12 cellular contexts compared by ENCODE assay signal in the genomic region with DNA sequence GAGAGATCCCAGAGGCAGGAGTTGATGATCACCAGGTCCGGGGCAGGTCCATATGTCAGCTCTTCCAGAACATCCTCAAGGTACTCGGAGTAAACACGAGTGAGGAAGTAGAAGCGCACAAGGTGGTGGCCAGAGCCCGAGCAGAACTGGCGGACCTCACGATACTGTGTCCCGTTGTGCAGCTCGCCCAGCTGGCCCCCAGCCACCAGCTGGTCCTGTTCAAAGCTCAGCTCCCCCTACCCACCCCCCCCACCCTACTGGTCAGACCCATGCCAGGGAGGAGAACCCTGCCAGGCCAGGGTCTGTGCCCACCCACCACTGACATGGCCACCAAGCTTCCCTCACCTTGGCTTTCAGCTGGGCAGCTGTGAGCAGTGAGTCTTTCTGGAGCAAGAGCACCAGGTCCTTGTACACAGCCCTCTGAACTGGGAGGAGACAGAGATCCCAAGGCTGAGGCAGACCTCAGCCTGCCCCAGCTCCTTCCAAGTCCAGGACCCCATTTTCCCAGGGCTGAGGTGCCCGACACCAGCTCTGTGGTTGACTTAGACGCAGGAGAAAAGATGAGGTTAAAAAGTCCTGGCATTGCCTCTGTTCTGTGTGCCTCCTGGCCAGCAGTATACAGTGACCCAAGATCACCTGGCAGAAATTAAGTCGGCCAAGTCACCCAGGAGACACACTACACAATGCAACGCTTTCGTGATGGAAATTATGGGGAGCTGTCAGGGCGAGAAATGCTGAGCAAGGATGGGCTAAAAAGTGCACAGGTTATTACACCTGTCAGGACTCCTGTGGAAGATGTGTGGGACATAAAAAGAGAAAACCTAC. TPM values are rescaled to one million over a fixed set of nuclear protein-coding genes. Genes with fewer than 3 reads are reported as not detected.
DNase-seq lines count a peak whose midpoint lies in the region; ATAC-seq and TF ChIP-seq lines count a peak whose summit lies in the region.
"Had no signal": no experiment of that assay in that cellular context is flagged by ENCODE, and none has a peak within 500 bp of the region (broad histone marks: within the 10 kb centered on the region; RNA-seq: fewer than 3 reads in every experiment).

No MANE protein-coding gene starts in this region.

- H4K20me1 ChIP-seq in OCI-LY3 (ENCODE audit: insufficient read depth, low read length): no peaks in the 10 kb centered on the region

- H3K27me3 Mint-ChIP-seq in activated T-cell treated with anti-CD3 and anti-CD28 coated beads, Interleukin-2, amount 50 U/mL, for 24 hours: no peaks in the 10 kb centered on the region
- H3K27me3 Mint-ChIP-seq in endothelial cell (ENCODE audit: unreplicated experiment): peaks cover 16% of the 10 kb centered on the region

- H3K9ac ChIP-seq in OCI-LY3 (ENCODE audit: low read length): no peak overlapping the region

- H3K27me3 ChIP-seq in OCI-LY3 (ENCODE audit: low read depth, low read length) (no peaks in the 10 kb centered on the region), psoas muscle (ENCODE audit: insufficient read depth in 3 of 3, low read length in 2 of 3) (no peaks in the 10 kb centered on the region)

- peak; percentile 28 for DNase-seq in activated T-cell treated with anti-CD3 and anti-CD28 coated beads, Interleukin-2, amount 50 U/mL, for 24 hours
- no peak for DNase-seq in activated T-cell treated with anti-CD3 and anti-CD28 coated beads, Interleukin-2, amount 50 U/mL, for 48 hours
- no peak for DNase-seq in endothelial cell (ENCODE audit: low spot score)
- DNase-seq in psoas muscle: no peak
- DNase-seq in nucleus accumbens (lab: John Stamatoyannopoulos, UW): no peak
- DNase-seq: NCI-H526 treated with DMSO at 0.1 percent for 48 hours had no signal

- H3K27ac ChIP-seq in OCI-LY3 (ENCODE audit: low read length) (no peak overlapping the region), psoas muscle (no peak overlapping the region)

- TF ChIP-seq CTCF in OCI-LY3 (IDR thresholded peaks at IDR 0.05; ENCODE audit: low read depth, low read length) (no peak), endothelial cell (IDR thresholded peaks at IDR 0.05; ENCODE audit: unreplicated experiment) (no peak), psoas muscle (IDR thresholded peaks at IDR 0.05) (no peak)

- ATAC-seq in psoas muscle (no peak), HG03175 (IDR thresholded peaks at IDR 0.05; ENCODE audit: unreplicated experiment) (no peak), GM19397 (IDR thresholded peaks at IDR 0.05; ENCODE audit: unreplicated experiment) (no peak)

- peak overlapping the region; percentile 71 for H3K4me3 Mint-ChIP-seq in activated T-cell treated with anti-CD3 and anti-CD28 coated beads, Interleukin-2, amount 50 U/mL, for 24 hours
- H3K4me3 Mint-ChIP-seq in endothelial cell (ENCODE audit: unreplicated experiment): peak overlapping the region; percentile 91

- peaks cover 28% of the 10 kb centered on the region for H3K4me1 Mint-ChIP-seq in activated T-cell treated with anti-CD3 and anti-CD28 coated beads, Interleukin-2, amount 50 U/mL, for 24 hours (ENCODE audit: low read depth)
- peaks cover 21% of the 10 kb centered on the region for H3K4me1 Mint-ChIP-seq in endothelial cell (ENCODE audit: unreplicated experiment)

- peak overlapping the region; percentile 91 for H3K27ac Mint-ChIP-seq in activated T-cell treated with anti-CD3 and anti-CD28 coated beads, Interleukin-2, amount 50 U/mL, for 24 hours
- peak overlapping the region; percentile 79 for H3K27ac Mint-ChIP-seq in endothelial cell (ENCODE audit: unreplicated experiment)

- peak overlapping the region; percentile 79; the same call in 1 of the 2 replicates for H3K4me2 ChIP-seq in OCI-LY3 (ENCODE audit: low read length)

- peaks cover 56% of the 10 kb centered on the region for H3K36me3 Mint-ChIP-seq in activated T-cell treated with anti-CD3 and anti-CD28 coated beads, Interleukin-2, amount 50 U/mL, for 24 hours (ENCODE audit: low read depth)
- H3K36me3 Mint-ChIP-seq in endothelial cell (ENCODE audit: low read depth, unreplicated experiment): peaks cover 24% of the 10 kb centered on the region

- intact Hi-C loops in psoas muscle (cut with DNase I): no loop called here

- H3K36me3 ChIP-seq in OCI-LY3 (replicated peaks; ENCODE audit: low read depth, low read length) (peaks cover 20% of the 10 kb centered on the region), psoas muscle (ENCODE audit: insufficient read depth in 1 of 2, low read depth in 1 of 2) (peaks cover 0 to 31% of the 10 kb centered on the region in 2 donors)

- no peak overlapping the region for H2AFZ ChIP-seq in OCI-LY3 (ENCODE audit: low read depth, low read length)

- H3K4me3 ChIP-seq in OCI-LY3 (ENCODE audit: low read length) (no peak overlapping the region), psoas muscle (peak overlapping the region; percentile 88)

- H3K79me2 ChIP-seq in OCI-LY3 (ENCODE audit: low read length): peaks cover 8% of the 10 kb centered on the region

- H3K9me3 ChIP-seq in OCI-LY3 (ENCODE audit: insufficient read depth, low read length) (no peaks in the 10 kb centered on the region), psoas muscle (no peaks in the 10 kb centered on the region)

- H3K4me1 ChIP-seq in OCI-LY3 (ENCODE audit: low read length) (peaks cover 8% of the 10 kb centered on the region), psoas muscle (peaks cover 9% of the 10 kb centered on the region)

- peaks cover 3% of the 10 kb centered on the region for H3K9me3 Mint-ChIP-seq in activated T-cell treated with anti-CD3 and anti-CD28 coated beads, Interleukin-2, amount 50 U/mL, for 24 hours
- H3K9me3 Mint-ChIP-seq in endothelial cell (ENCODE audit: unreplicated experiment): no peaks in the 10 kb centered on the region

- 79 to 84% (median 80%) methylated on average over 15 of the region's 15 CpGs for WGBS in psoas muscle, 3 donors

RNA-seq across cellular contexts. Expression of gene PCED1A, which starts 1.4 kb away (rescaled TPM):
- total RNA-seq in endothelial cell (ENCODE audit: unreplicated experiment) (30.9 TPM), psoas muscle (10 to 100 TPM in 1 of 4 donors, 1 to 10 TPM in 3; 4.8 to 11.5 (median 8.0) TPM)
- 1 to 10 TPM; 4.2 to 6.5 (median 5.7) TPM for polyA plus RNA-seq in psoas muscle

RNA-seq across cellular contexts. Expression of gene VPS16, which starts 1.5 kb away (rescaled TPM):
- total RNA-seq in endothelial cell (ENCODE audit: unreplicated experiment) (43.3 TPM), psoas muscle (10 to 100 TPM; 19.2 to 25.5 (median 23.7) TPM)
- polyA plus RNA-seq in psoas muscle: 10 to 100 TPM; 17.1 to 20.2 (median 18.1) TPM

RNA-seq across cellular contexts. Expression of gene TMEM239, which starts 22.9 kb away (rescaled TPM):
- total RNA-seq in endothelial cell (ENCODE audit: unreplicated experiment): not detected
- not detected for total RNA-seq in psoas muscle
- not detected for polyA plus RNA-seq in psoas muscle
- total RNA-seq: frontal cortex, lower leg skin, right cardiac atrium had no signal
- polyA plus RNA-seq: right cardiac atrium had no signal

RNA-seq across cellular contexts. Expression of gene C20orf141, which starts 24.3 kb away (rescaled TPM):
- not detected for total RNA-seq in endothelial cell (ENCODE audit: unreplicated experiment)
- total RNA-seq in psoas muscle: not detected
- not detected for polyA plus RNA-seq in psoas muscle
- total RNA-seq: frontal cortex, lower leg skin, right cardiac atrium had no signal
- polyA plus RNA-seq: right cardiac atrium had no signal

RNA-seq across cellular contexts. Expression of gene PTPRA, which starts 34.2 kb away (rescaled TPM):
- total RNA-seq in endothelial cell (ENCODE audit: unreplicated experiment) (59.9 TPM), psoas muscle (10 to 100 TPM; 15.0 to 19.9 (median 18.2) TPM)
- polyA plus RNA-seq in psoas muscle: 1 to 10 TPM; 7.6 to 9.6 (median 8.2) TPM
